In the genomic region with DNA sequence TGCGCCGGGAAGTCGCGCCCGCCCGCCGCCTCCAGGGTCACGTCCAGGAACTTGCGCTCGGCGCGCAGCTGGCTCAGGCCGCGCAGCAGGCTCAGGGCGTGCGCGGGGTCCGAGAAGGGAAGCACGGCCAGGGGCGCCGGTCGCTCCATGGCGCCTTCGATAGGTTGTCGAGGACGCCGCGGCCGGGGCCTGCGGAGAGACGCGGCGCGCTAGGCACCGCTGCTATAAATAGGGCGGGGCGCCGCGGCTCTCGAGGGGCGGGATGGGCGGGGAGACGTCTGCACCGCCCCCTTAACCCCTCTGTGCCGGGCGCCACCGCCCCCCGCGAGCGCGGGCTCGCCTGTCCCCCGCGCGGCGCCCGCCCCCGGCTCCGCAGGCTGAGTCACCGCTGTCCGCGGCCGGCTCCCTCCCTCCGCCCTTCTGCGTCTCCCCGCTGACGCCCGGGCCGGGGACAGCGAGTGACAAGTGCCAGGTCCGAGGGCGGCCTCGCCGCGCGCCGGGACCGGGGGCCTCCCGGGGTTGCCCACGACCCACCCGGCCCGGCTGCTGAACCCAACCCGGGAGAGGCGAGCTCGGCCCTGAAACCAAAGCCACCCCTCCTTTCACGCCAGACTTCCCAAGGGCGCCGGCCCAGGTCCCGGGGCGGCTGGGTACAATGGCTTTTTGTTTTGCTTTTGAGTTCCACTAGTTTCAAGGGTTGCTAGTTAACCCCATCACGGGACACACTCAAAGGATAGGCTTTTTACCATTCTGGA, we compare ENCODE assay signal across 8 cellular contexts. TPM values are rescaled to one million over a fixed set of nuclear protein-coding genes. Genes with fewer than 3 reads are reported as not detected.
A peak's percentile ranks its signal among the peaks of the same experiment; 100 is the strongest.
DNase-seq lines count a peak whose midpoint lies in the region; ATAC-seq and TF ChIP-seq lines count a peak whose summit lies in the region.

A gene with protein sequence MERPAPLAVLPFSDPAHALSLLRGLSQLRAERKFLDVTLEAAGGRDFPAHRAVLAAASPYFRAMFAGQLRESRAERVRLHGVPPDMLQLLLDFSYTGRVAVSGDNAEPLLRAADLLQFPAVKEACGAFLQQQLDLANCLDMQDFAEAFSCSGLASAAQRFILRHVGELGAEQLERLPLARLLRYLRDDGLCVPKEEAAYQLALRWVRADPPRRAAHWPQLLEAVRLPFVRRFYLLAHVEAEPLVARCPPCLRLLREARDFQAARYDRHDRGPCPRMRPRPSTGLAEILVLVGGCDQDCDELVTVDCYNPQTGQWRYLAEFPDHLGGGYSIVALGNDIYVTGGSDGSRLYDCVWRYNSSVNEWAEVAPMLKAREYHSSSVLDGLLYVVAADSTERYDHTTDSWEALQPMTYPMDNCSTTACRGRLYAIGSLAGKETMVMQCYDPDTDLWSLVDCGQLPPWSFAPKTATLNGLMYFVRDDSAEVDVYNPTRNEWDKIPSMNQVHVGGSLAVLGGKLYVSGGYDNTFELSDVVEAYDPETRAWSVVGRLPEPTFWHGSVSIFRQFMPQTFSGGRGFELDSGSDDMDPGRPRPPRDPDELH (minus strand): TSS at position 201 of the 755 bp plus-strand sequence. CDS start 52 bp downstream, at position 149.

- peaks cover 42% of the 10 kb centered on the region for H3K4me1 ChIP-seq in CD4-positive, CD25-positive, alpha-beta regulatory T cell (ENCODE audit: control insufficient read depth, insufficient read depth, low read length, poor library complexity, severe bottlenecking)
- H3K4me1 ChIP-seq in OCI-LY7 (ENCODE audit: insufficient read depth, low read length, poor library complexity, severe bottlenecking), result peaks cover 35% of the 10 kb centered on the region

- H3K4me1 Mint-ChIP-seq in CD4-positive, CD25-positive, alpha-beta regulatory T cell, result peaks cover 8 to 37% (median 16%) of the 10 kb centered on the region in 4 donors

- no peaks in the 10 kb centered on the region for H3K9me3 Mint-ChIP-seq in CD4-positive, CD25-positive, alpha-beta regulatory T cell

- no peaks in the 10 kb centered on the region for H4K20me1 ChIP-seq in OCI-LY7 (ENCODE audit: insufficient read depth, low read length)

- no peaks in the 10 kb centered on the region for H3K9me2 ChIP-seq in OCI-LY7 (ENCODE audit: insufficient read depth, low read length)

- H3K27me3 Mint-ChIP-seq in CD4-positive, CD25-positive, alpha-beta regulatory T cell, result no peaks in the 10 kb centered on the region

- no peak for TF ChIP-seq CTCF in OCI-LY7 (conservative IDR thresholded peaks at IDR 0.05; ENCODE audit: low read length)

- H3K79me2 ChIP-seq in OCI-LY7 (ENCODE audit: insufficient read depth, low read depth, low read length), result no peaks in the 10 kb centered on the region

- peak within 1 kb of the TSS; percentile 98 for H3K4me3 Mint-ChIP-seq in CD4-positive, CD25-positive, alpha-beta regulatory T cell

- BruUV-seq in OCI-LY7 (replicated peaks; lab: Mats Ljungman, UMichigan), result no TSS peak

- peak within 1 kb of the TSS; percentile 82 for H3K4me2 ChIP-seq in OCI-LY7 (ENCODE audit: low read length)

- no peaks in the 10 kb centered on the region for H3K36me3 Mint-ChIP-seq in CD4-positive, CD25-positive, alpha-beta regulatory T cell

- peak; percentile 77 to 90 (median 79) for DNase-seq in CD4-positive, CD25-positive, alpha-beta regulatory T cell
- DNase-seq in OCI-LY7 (ENCODE audit: low spot score) (peak; percentile 75), activated T-cell treated with anti-CD3 and anti-CD28 coated beads for 4 hours (peak; percentile 83), epithelial cell of prostate (ENCODE audit: low read depth, low spot score) (no peak), mucosa of gallbladder (ENCODE audit: low spot score) (peak; percentile 85)
- peak; percentile 62 to 87 for DNase-seq in stimulated activated CD8-positive, alpha-beta memory T cell treated with anti-CD3 and anti-CD28 coated beads, Interleukin-4, amount 100 ng/mL, for 4 hours (ENCODE audit: low read depth in 2 of 2, low spot score in 1 of 2)

- ATAC-seq in CD4-positive, CD25-positive, alpha-beta regulatory T cell (ENCODE audit: low read depth in 2 of 2), result peak; percentile 64 to 66
- peak; percentile 47 for ATAC-seq in GM19351 (IDR thresholded peaks at IDR 0.05; ENCODE audit: unreplicated experiment)
- peak; percentile 48 for ATAC-seq in HG03520 (IDR thresholded peaks at IDR 0.05; ENCODE audit: unreplicated experiment)

- peak within 1 kb of the TSS; percentile 91 for H3K4me3 ChIP-seq in CD4-positive, CD25-positive, alpha-beta regulatory T cell (ENCODE audit: low read depth, low read length)
- H3K4me3 ChIP-seq in OCI-LY7 (ENCODE audit: low read depth, low read length, poor library complexity, severe bottlenecking), result peak within 1 kb of the TSS; percentile 71

- H3K27ac ChIP-seq in CD4-positive, CD25-positive, alpha-beta regulatory T cell (ENCODE audit: insufficient read depth, low read length, poor library complexity, severe bottlenecking), result peak within 1 kb of the TSS; percentile 90
- H3K27ac ChIP-seq in OCI-LY7 (ENCODE audit: low read depth, low read length, poor library complexity, severe bottlenecking) (no peak within 1 kb of the TSS), epithelial cell of prostate (peak within 1 kb of the TSS; percentile 98)

- peak within 1 kb of the TSS; percentile 59 for H2AFZ ChIP-seq in OCI-LY7 (ENCODE audit: low read length)

- no peaks in the 10 kb centered on the region for H3K27me3 ChIP-seq in CD4-positive, CD25-positive, alpha-beta regulatory T cell (ENCODE audit: control insufficient read depth, insufficient read depth, low read length)

- POLR2A ChIA-PET in OCI-LY7 (lab: Charles Lee), result interaction anchor here (1.3 kb wide), 1 partner anchor 25 kb away, joined by 3 read pairs; no protein-coding TSS in a partner anchor

- CTCF ChIA-PET in OCI-LY7 (lab: Charles Lee; ENCODE audit: unreplicated experiment), result no interaction called here

- intact Hi-C loops in OCI-LY7 (cut with micrococcal nuclease; ENCODE audit: unreplicated experiment), result loop anchor here (2.0 kb wide), 1 partner anchor 48 kb away; a partner anchor contains a TSS

- H3K36me3 ChIP-seq in CD4-positive, CD25-positive, alpha-beta regulatory T cell (ENCODE audit: control insufficient read depth, insufficient read depth, low read length), result peaks cover 3% of the 10 kb centered on the region
- peaks cover 7% of the 10 kb centered on the region; the same call in 1 of the 2 replicates for H3K36me3 ChIP-seq in OCI-LY7 (ENCODE audit: insufficient read depth, low read length)

- no peaks in the 10 kb centered on the region for H3K9me3 ChIP-seq in CD4-positive, CD25-positive, alpha-beta regulatory T cell (ENCODE audit: control insufficient read depth in 2 of 2, low read length in 2 of 2)
- no peaks in the 10 kb centered on the region for H3K9me3 ChIP-seq in OCI-LY7 (ENCODE audit: low read length)

- H3K27ac Mint-ChIP-seq in CD4-positive, CD25-positive, alpha-beta regulatory T cell, result peak within 1 kb of the TSS; percentile 95 to 96 (median 96)

RNA-seq across cellular contexts. Expression of the gene that starts here (rescaled TPM):
- 34.4 TPM for total RNA-seq in CD4-positive, CD25-positive, alpha-beta regulatory T cell
- polyA plus RNA-seq in CD4-positive, CD25-positive, alpha-beta regulatory T cell, result 10 to 100 TPM; 16.7 to 46.6 (median 26.2) TPM
- 7.2 and 7.4 TPM in 2 replicates for total RNA-seq in OCI-LY7 (2014; rRNA removed; shearing (Covaris generic))
- total RNA-seq in OCI-LY7 (2022), result 5.6 and 7.6 TPM in 2 replicates
- total RNA-seq in mucosa of gallbladder, result 42.4 TPM
